In the genomic region with DNA sequence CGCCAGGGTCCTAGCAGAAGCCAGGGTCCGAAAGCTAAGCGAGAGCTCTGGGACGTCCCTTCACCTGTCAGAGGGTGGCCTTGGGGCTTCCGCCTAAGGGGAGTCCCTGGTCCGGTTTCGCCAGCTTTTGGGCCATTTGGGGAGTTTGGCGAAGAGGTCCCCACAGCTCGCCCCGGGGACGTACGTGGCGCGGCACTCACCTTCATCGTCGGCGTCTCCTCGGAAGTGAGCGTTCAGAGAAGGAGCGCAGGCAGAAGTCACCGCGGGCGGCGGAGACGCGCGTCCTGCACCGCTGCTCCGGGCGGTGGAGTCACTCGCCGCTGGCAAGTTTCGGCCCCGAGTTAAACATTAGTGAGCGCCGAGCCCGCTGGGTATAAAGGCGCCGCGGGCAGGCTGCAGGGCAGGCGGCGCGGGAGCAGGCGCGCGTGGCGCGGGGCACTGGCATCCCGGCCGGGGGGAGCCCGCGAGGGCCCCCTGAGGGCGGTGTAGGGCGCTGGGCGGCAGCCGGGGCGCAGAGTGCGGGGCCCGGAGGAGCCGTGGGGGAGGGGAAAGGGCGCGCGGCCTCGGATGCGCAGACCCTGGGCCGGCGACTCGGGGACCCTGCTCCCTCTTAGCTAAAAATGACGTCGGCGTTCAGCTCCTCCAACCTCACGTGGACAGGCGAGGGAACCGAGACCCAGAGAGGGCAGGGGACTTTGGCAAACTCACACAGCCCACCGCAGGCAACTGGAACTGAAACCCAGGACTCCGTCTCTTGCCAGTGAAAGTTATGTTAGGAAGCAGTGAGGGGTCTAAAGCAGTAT, we compare ENCODE assay signal across 1 cellular context.
TF ChIP-seq lines count a peak whose summit lies in the region.

A gene (minus strand): TSS at position 440 of the 803 bp plus-strand sequence. CDS start 234 bp downstream, at position 206.

TF ChIP-seq in HepG2, 621 proteins besides CTCF, POLR2A, EP300 and RAD21 (continued from another document and continues in another):
- TF ChIP-seq, protein P1, sequence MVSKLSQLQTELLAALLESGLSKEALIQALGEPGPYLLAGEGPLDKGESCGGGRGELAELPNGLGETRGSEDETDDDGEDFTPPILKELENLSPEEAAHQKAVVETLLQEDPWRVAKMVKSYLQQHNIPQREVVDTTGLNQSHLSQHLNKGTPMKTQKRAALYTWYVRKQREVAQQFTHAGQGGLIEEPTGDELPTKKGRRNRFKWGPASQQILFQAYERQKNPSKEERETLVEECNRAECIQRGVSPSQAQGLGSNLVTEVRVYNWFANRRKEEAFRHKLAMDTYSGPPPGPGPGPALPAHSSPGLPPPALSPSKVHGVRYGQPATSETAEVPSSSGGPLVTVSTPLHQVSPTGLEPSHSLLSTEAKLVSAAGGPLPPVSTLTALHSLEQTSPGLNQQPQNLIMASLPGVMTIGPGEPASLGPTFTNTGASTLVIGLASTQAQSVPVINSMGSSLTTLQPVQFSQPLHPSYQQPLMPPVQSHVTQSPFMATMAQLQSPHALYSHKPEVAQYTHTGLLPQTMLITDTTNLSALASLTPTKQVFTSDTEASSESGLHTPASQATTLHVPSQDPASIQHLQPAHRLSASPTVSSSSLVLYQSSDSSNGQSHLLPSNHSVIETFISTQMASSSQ (IDR thresholded peaks at IDR 0.05; ENCODE audit: low read depth), result no peak; the same call in none of the 2 replicates
- TF ChIP-seq, protein P1 (CRISPR knock-in tag; IDR thresholded peaks at IDR 0.05; ENCODE audit: borderline replicate concordance), result peak; percentile 96
- no peak for TF ChIP-seq JUN (CRISPR knock-in tag; IDR thresholded peaks at IDR 0.05)
- no peak for TF ChIP-seq RBM39 (IDR thresholded peaks at IDR 0.05; ENCODE audit: low read depth, low read length, poor library complexity, severe bottlenecking)
- TF ChIP-seq ATF1 (CRISPR knock-in tag; IDR thresholded peaks at IDR 0.05), result no peak
- TF ChIP-seq, protein P2, sequence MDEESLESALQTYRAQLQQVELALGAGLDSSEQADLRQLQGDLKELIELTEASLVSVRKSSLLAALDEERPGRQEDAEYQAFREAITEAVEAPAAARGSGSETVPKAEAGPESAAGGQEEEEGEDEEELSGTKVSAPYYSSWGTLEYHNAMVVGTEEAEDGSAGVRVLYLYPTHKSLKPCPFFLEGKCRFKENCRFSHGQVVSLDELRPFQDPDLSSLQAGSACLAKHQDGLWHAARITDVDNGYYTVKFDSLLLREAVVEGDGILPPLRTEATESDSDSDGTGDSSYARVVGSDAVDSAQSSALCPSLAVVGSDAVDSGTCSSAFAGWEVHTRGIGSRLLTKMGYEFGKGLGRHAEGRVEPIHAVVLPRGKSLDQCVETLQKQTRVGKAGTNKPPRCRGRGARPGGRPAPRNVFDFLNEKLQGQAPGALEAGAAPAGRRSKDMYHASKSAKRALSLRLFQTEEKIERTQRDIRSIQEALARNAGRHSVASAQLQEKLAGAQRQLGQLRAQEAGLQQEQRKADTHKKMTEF (CRISPR knock-in tag; IDR thresholded peaks at IDR 0.05), result peak; percentile 28; the same call in 1 of the 2 replicates
- TF ChIP-seq ZMYM3 (CRISPR knock-in tag; IDR thresholded peaks at IDR 0.05), result peak; percentile 91
- TF ChIP-seq ATF7-NPFF (CRISPR knock-in tag; IDR thresholded peaks at IDR 0.05; ENCODE audit: low read depth), result peak; percentile 72; the same call in 1 of the 2 replicates
- TF ChIP-seq PCBP1 (IDR thresholded peaks at IDR 0.05; ENCODE audit: borderline replicate concordance, low read depth, low read length), result 0 out of 2 replicates have a peak, but pooled peaks have one; percentile 1
- TF ChIP-seq PHF21A (CRISPR knock-in tag; IDR thresholded peaks at IDR 0.05), result no peak; the same call in none of the 2 replicates
- no peak for TF ChIP-seq PRPF4 (IDR thresholded peaks at IDR 0.05; ENCODE audit: low read depth, low read length, poor library complexity, severe bottlenecking)
- no peak for TF ChIP-seq ZNF460 (CRISPR knock-in tag; IDR thresholded peaks at IDR 0.05; ENCODE audit: borderline replicate concordance)
- TF ChIP-seq ZNF256 (CRISPR knock-in tag; conservative IDR thresholded peaks at IDR 0.05), result no peak
- TF ChIP-seq ZNF530 (CRISPR knock-in tag; IDR thresholded peaks at IDR 0.05; ENCODE audit: low read depth), result no peak
- 0 out of 2 replicates have a peak, but pooled peaks have one; percentile 16 for TF ChIP-seq TOE1 (CRISPR knock-in tag; IDR thresholded peaks at IDR 0.05)
- TF ChIP-seq HOXA3 (CRISPR knock-in tag; IDR thresholded peaks at IDR 0.05), result no peak; the same call in none of the 2 replicates
- no peak for TF ChIP-seq SMAD9 (CRISPR knock-in tag; IDR thresholded peaks at IDR 0.05)
- no peak for TF ChIP-seq MED8 (CRISPR knock-in tag; IDR thresholded peaks at IDR 0.05; ENCODE audit: insufficient replicate concordance)
- TF ChIP-seq, protein P3, sequence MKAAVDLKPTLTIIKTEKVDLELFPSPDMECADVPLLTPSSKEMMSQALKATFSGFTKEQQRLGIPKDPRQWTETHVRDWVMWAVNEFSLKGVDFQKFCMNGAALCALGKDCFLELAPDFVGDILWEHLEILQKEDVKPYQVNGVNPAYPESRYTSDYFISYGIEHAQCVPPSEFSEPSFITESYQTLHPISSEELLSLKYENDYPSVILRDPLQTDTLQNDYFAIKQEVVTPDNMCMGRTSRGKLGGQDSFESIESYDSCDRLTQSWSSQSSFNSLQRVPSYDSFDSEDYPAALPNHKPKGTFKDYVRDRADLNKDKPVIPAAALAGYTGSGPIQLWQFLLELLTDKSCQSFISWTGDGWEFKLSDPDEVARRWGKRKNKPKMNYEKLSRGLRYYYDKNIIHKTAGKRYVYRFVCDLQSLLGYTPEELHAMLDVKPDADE (CRISPR knock-in tag; IDR thresholded peaks at IDR 0.05), result no peak
- TF ChIP-seq GATA4 (IDR thresholded peaks at IDR 0.05; ENCODE audit: borderline replicate concordance, low read depth), result no peak
- TF ChIP-seq KMT2A (CRISPR knock-in tag; IDR thresholded peaks at IDR 0.05), result peak; percentile 91
- TF ChIP-seq ZNF337 (CRISPR knock-in tag; IDR thresholded peaks at IDR 0.05; ENCODE audit: borderline replicate concordance, low read depth), result no peak
- TF ChIP-seq, protein P4, sequence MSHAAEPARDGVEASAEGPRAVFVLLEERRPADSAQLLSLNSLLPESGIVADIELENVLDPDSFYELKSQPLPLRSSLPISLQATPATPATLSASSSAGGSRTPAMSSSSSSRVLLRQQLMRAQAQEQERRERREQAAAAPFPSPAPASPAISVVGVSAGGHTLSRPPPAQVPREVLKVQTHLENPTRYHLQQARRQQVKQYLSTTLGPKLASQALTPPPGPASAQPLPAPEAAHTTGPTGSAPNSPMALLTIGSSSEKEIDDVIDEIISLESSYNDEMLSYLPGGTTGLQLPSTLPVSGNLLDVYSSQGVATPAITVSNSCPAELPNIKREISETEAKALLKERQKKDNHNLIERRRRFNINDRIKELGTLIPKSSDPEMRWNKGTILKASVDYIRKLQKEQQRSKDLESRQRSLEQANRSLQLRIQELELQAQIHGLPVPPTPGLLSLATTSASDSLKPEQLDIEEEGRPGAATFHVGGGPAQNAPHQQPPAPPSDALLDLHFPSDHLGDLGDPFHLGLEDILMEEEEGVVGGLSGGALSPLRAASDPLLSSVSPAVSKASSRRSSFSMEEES (CRISPR knock-in tag; IDR thresholded peaks at IDR 0.05), result no peak
- TF ChIP-seq, protein P5, sequence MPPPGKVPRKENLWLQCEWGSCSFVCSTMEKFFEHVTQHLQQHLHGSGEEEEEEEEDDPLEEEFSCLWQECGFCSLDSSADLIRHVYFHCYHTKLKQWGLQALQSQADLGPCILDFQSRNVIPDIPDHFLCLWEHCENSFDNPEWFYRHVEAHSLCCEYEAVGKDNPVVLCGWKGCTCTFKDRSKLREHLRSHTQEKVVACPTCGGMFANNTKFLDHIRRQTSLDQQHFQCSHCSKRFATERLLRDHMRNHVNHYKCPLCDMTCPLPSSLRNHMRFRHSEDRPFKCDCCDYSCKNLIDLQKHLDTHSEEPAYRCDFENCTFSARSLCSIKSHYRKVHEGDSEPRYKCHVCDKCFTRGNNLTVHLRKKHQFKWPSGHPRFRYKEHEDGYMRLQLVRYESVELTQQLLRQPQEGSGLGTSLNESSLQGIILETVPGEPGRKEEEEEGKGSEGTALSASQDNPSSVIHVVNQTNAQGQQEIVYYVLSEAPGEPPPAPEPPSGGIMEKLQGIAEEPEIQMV (CRISPR knock-in tag; IDR thresholded peaks at IDR 0.05; ENCODE audit: low read depth), result peak; percentile 31; the same call in 1 of the 2 replicates
- TF ChIP-seq, protein P6, sequence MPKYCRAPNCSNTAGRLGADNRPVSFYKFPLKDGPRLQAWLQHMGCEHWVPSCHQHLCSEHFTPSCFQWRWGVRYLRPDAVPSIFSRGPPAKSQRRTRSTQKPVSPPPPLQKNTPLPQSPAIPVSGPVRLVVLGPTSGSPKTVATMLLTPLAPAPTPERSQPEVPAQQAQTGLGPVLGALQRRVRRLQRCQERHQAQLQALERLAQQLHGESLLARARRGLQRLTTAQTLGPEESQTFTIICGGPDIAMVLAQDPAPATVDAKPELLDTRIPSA (CRISPR knock-in tag; IDR thresholded peaks at IDR 0.05; ENCODE audit: borderline replicate concordance), result no peak
- no peak for TF ChIP-seq FLYWCH1 (CRISPR knock-in tag; IDR thresholded peaks at IDR 0.05)
- peak; percentile 83 for TF ChIP-seq HDAC1 (CRISPR knock-in tag; IDR thresholded peaks at IDR 0.05)
- TF ChIP-seq ZNF33B (CRISPR knock-in tag; IDR thresholded peaks at IDR 0.05), result no peak
- TF ChIP-seq HES4 (CRISPR knock-in tag; IDR thresholded peaks at IDR 0.05; ENCODE audit: borderline replicate concordance), result peak; percentile 69; the same call in 1 of the 2 replicates
- TF ChIP-seq, protein P7, sequence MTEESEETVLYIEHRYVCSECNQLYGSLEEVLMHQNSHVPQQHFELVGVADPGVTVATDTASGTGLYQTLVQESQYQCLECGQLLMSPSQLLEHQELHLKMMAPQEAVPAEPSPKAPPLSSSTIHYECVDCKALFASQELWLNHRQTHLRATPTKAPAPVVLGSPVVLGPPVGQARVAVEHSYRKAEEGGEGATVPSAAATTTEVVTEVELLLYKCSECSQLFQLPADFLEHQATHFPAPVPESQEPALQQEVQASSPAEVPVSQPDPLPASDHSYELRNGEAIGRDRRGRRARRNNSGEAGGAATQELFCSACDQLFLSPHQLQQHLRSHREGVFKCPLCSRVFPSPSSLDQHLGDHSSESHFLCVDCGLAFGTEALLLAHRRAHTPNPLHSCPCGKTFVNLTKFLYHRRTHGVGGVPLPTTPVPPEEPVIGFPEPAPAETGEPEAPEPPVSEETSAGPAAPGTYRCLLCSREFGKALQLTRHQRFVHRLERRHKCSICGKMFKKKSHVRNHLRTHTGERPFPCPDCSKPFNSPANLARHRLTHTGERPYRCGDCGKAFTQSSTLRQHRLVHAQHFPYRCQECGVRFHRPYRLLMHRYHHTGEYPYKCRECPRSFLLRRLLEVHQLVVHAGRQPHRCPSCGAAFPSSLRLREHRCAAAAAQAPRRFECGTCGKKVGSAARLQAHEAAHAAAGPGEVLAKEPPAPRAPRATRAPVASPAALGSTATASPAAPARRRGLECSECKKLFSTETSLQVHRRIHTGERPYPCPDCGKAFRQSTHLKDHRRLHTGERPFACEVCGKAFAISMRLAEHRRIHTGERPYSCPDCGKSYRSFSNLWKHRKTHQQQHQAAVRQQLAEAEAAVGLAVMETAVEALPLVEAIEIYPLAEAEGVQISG (CRISPR knock-in tag; IDR thresholded peaks at IDR 0.05), result peak; percentile 19; the same call in 1 of the 2 replicates
- TF ChIP-seq, protein P8, sequence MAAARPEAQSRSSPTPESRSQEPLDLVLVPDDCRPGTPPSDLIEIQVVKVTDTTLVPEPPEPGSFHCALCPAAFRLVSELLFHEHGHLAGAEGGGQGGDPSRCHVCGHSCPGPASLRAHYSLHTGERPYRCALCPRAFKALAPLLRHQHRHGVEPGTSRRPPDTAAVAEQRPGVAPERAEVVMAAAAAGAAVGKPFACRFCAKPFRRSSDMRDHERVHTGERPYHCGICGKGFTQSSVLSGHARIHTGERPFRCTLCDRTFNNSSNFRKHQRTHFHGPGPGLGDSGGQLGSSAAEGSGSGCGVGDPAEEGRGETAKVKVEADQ (CRISPR knock-in tag; IDR thresholded peaks at IDR 0.05; ENCODE audit: borderline replicate concordance), result no peak; the same call in 1 of the 2 replicates
- TF ChIP-seq HDAC2 (CRISPR knock-in tag; IDR thresholded peaks at IDR 0.05), result no peak; the same call in 1 of the 2 replicates
- TF ChIP-seq RBM22 (optimal IDR thresholded peaks at IDR 0.05; ENCODE audit: low read length), result no peak
- TF ChIP-seq ZNF235 (CRISPR knock-in tag; IDR thresholded peaks at IDR 0.05; ENCODE audit: borderline replicate concordance), result no peak
- TF ChIP-seq, protein P9, sequence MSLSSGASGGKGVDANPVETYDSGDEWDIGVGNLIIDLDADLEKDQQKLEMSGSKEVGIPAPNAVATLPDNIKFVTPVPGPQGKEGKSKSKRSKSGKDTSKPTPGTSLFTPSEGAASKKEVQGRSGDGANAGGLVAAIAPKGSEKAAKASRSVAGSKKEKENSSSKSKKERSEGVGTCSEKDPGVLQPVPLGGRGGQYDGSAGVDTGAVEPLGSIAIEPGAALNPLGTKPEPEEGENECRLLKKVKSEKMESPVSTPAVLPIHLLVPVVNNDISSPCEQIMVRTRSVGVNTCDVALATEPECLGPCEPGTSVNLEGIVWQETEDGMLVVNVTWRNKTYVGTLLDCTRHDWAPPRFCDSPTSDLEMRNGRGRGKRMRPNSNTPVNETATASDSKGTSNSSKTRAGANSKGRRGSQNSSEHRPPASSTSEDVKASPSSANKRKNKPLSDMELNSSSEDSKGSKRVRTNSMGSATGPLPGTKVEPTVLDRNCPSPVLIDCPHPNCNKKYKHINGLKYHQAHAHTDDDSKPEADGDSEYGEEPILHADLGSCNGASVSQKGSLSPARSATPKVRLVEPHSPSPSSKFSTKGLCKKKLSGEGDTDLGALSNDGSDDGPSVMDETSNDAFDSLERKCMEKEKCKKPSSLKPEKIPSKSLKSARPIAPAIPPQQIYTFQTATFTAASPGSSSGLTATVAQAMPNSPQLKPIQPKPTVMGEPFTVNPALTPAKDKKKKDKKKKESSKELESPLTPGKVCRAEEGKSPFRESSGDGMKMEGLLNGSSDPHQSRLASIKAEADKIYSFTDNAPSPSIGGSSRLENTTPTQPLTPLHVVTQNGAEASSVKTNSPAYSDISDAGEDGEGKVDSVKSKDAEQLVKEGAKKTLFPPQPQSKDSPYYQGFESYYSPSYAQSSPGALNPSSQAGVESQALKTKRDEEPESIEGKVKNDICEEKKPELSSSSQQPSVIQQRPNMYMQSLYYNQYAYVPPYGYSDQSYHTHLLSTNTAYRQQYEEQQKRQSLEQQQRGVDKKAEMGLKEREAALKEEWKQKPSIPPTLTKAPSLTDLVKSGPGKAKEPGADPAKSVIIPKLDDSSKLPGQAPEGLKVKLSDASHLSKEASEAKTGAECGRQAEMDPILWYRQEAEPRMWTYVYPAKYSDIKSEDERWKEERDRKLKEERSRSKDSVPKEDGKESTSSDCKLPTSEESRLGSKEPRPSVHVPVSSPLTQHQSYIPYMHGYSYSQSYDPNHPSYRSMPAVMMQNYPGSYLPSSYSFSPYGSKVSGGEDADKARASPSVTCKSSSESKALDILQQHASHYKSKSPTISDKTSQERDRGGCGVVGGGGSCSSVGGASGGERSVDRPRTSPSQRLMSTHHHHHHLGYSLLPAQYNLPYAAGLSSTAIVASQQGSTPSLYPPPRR (CRISPR knock-in tag; IDR thresholded peaks at IDR 0.05; ENCODE audit: borderline replicate concordance), result no peak
